ENCODE assay signal across 8 cellular contexts in genomic region chr22:32880906-32881596, GRCh38.
A peak's percentile ranks its signal among the peaks of the same experiment; 100 is the strongest.
DNase-seq lines count a peak whose midpoint lies in the region; ATAC-seq and TF ChIP-seq lines count a peak whose summit lies in the region.

No MANE protein-coding gene starts in this region.

- peaks cover 2% of the 10 kb centered on the region for H3K9me3 Mint-ChIP-seq in glutamatergic neuron (ENCODE audit: unreplicated experiment)
- no peaks in the 10 kb centered on the region for H3K9me3 Mint-ChIP-seq in effector memory CD8-positive, alpha-beta T cell

- H3K36me3 ChIP-seq in H7 (replicated peaks; ENCODE audit: control insufficient read depth, insufficient read depth, low read length), result no peaks in the 10 kb centered on the region
- no peaks in the 10 kb centered on the region for H3K36me3 ChIP-seq in SJCRH30

- DNase-seq in H7 (peak; percentile 39), SJCRH30 (peak; percentile 95 to 96), glutamatergic neuron (peak; percentile 74), sciatic nerve (ENCODE audit: low spot score) (no peak)
- DNase-seq in NK-92 treated with Interleukin-12 subunit alpha and Interleukin-12 subunit beta, amount 100 ng/mL, for 24 hours (lab: John Stamatoyannopoulos, UW), result no peak
- no peak for DNase-seq in effector memory CD8-positive, alpha-beta T cell

- no peak for TF ChIP-seq CTCF in glutamatergic neuron (IDR thresholded peaks at IDR 0.05; ENCODE audit: partially characterized antibody, unreplicated experiment)

- ATAC-seq in sciatic nerve (peak; percentile 75), GM18502 (IDR thresholded peaks at IDR 0.05; ENCODE audit: poor library complexity, unreplicated experiment) (no peak), HG02759 (IDR thresholded peaks at IDR 0.05; ENCODE audit: unreplicated experiment) (no peak)
- ATAC-seq in effector memory CD8-positive, alpha-beta T cell (replicated peaks), result no peak

- no peaks in the 10 kb centered on the region for H3K36me3 Mint-ChIP-seq in glutamatergic neuron (ENCODE audit: unreplicated experiment)
- no peaks in the 10 kb centered on the region for H3K36me3 Mint-ChIP-seq in effector memory CD8-positive, alpha-beta T cell (ENCODE audit: insufficient read depth)

- peaks cover 48% of the 10 kb centered on the region for H3K4me1 ChIP-seq in SJCRH30

- H3K27me3 ChIP-seq in H7 (ENCODE audit: control insufficient read depth, insufficient read depth, low read length) (no peaks in the 10 kb centered on the region), SJCRH30 (no peaks in the 10 kb centered on the region)

- peaks cover 8% of the 10 kb centered on the region for H3K4me1 Mint-ChIP-seq in glutamatergic neuron (ENCODE audit: low read depth, unreplicated experiment)
- H3K4me1 Mint-ChIP-seq in effector memory CD8-positive, alpha-beta T cell (ENCODE audit: low read depth in 2 of 2), result peaks cover 0 to 5% of the 10 kb centered on the region in 2 donors

- H3K4me3 ChIP-seq in H7 (ENCODE audit: insufficient read depth, low read depth, low read length), result no peak overlapping the region
- no peak overlapping the region; the same call in 1 of the 2 replicates for H3K4me3 ChIP-seq in SJCRH30

- H3K27ac ChIP-seq in SJCRH30, result peak overlapping the region; percentile 78

- peak overlapping the region; percentile 93 for H3K27ac Mint-ChIP-seq in glutamatergic neuron (ENCODE audit: unreplicated experiment)
- H3K27ac Mint-ChIP-seq in effector memory CD8-positive, alpha-beta T cell, result no peak overlapping the region

- peak overlapping the region; percentile 55 for H3K4me3 Mint-ChIP-seq in glutamatergic neuron (ENCODE audit: unreplicated experiment)
- no peak overlapping the region for H3K4me3 Mint-ChIP-seq in effector memory CD8-positive, alpha-beta T cell

- intact Hi-C loops in sciatic nerve (cut with DNase I), result no loop called here

- no peaks in the 10 kb centered on the region for H3K27me3 Mint-ChIP-seq in glutamatergic neuron (ENCODE audit: unreplicated experiment)
- H3K27me3 Mint-ChIP-seq in effector memory CD8-positive, alpha-beta T cell, result peaks cover 26 to 38% of the 10 kb centered on the region in 2 donors

- H3K9me3 ChIP-seq in SJCRH30 (replicated peaks), result no peaks in the 10 kb centered on the region

Comparison
In these comparisons a context has a peak if more than half of its experiments do, and no peak if none do; other contexts are left out.
1. DNase-seq: peak in H7 (single experiment), SJCRH30 (2 of 2) and glutamatergic neuron (single experiment); none in sciatic nerve (single experiment), NK-92 treated with Interleukin-12 subunit alpha and Interleukin-12 subunit beta, amount 100 ng/mL, for 24 hours (single experiment) and effector memory CD8-positive, alpha-beta T cell (0 of 3).